ENCODE assay signal across 23 cellular contexts in genomic region chr3:192842711-192843436, GRCh38.
"Had no signal": no experiment of that assay in that cellular context is flagged by ENCODE, and none has a peak within 500 bp of the region (broad histone marks: within the 10 kb centered on the region; RNA-seq: fewer than 3 reads in every experiment).

No MANE protein-coding gene starts in this region.

- DNase-seq: activated B cell treated with CpG ODN at 0.5 μM for 24 hours; activated CD4-positive, alpha-beta T cell treated with anti-CD3 and anti-CD28 coated beads for 4 hours; activated CD4-positive, alpha-beta T cell treated with anti-CD3 and anti-CD28 coated beads, Interleukin-2, amount 50 U/mL, for 48 hours; activated CD8-positive, alpha-beta memory T cell treated with anti-CD3 and anti-CD28 coated beads, Interleukin-2, amount 50 U/mL, for 48 hours; activated naive CD4-positive, alpha-beta T cell treated with Interleukin-2 at 50 U/mL for 16 hours; activated naive CD8-positive, alpha-beta T cell treated with anti-CD3 and anti-CD28 coated beads for 36 hours; activated T-cell treated with anti-CD3 and anti-CD28 coated beads, Interleukin-2, amount 50 U/mL, for 4 hours; central memory CD4-positive, alpha-beta T cell; effector memory CD4-positive, alpha-beta T cell; foreskin melanocyte; kidney glomerular epithelial cell; left ventricle myocardium inferior; naive thymus-derived CD8-positive, alpha-beta T cell; retina; stimulated activated CD4-positive, alpha-beta T cell treated with anti-CD3 and anti-CD28 coated beads, Interleukin-12 subunit alpha, Interleukin-12 subunit beta, amount 100 ng/mL, for 4 hours; stimulated activated CD4-positive, alpha-beta T cell treated with anti-CD3 and anti-CD28 coated beads, Interleukin-4, amount 100 ng/mL, for 4 hours; substantia nigra; T1000; thyroid gland; upper lobe of right lung had no signal

- H3K27me3 ChIP-seq: thyroid gland, upper lobe of right lung had no signal

- H3K36me3 ChIP-seq: left ventricle myocardium inferior, thyroid gland, upper lobe of right lung had no signal

- ATAC-seq: activated T-cell treated with anti-CD3 and anti-CD28 coated beads, Interleukin-2, amount 50 U/mL, for 4 hours; esophagus mucosa; naive thymus-derived CD8-positive, alpha-beta T cell; upper lobe of right lung had no signal

- H3K4me3 ChIP-seq: left ventricle myocardium inferior, thyroid gland, upper lobe of right lung had no signal

- H3K27ac ChIP-seq: left ventricle myocardium inferior, thyroid gland, upper lobe of right lung had no signal

- FAIRE-seq: astrocyte, endothelial cell of umbilical vein had no signal

- H3K9me3 ChIP-seq: left ventricle myocardium inferior, thyroid gland, upper lobe of right lung had no signal
